Comparison of ENCODE assay signal across 15 cellular contexts in the genomic region with DNA sequence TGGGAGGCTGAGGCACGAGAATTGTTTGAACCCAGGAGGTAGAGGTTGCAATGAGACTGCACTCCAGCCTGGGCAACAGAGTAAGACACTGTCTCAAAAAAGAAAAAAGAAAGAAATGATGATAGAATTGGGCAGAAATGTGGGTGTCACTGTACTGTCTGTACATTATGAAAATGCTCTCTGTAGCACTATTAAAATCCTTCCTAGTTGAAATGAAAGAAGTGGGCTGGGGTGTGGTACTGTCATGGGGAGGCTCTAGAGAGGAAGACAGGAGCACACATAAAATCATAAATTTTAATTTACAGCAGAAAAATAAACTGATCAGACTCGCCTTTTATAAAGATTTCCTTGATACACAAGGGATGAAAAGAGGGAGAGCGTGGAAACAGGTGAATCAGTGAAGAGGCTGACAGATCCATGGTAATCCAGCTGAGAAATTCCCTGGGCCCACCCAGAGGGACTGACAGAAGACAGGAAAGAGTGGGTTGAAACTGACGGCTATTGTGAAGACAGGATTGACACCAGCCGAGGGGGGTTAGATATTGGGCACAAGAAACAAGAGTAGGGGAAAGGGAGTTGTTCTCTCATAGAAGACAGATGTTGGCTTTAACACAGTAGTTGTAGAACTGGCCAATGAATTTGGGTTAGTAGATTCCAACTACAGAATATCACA.
DNase-seq lines count a peak whose midpoint lies in the region; ATAC-seq lines count a peak whose summit lies in the region.
"Had no signal": no experiment of that assay in that cellular context is flagged by ENCODE, and none has a peak within 500 bp of the region (broad histone marks: within the 10 kb centered on the region; RNA-seq: fewer than 3 reads in every experiment).

No MANE protein-coding gene starts in this region.

- H3K36me3 Mint-ChIP-seq in activated T-cell treated with anti-CD3 and anti-CD28 coated beads, Interleukin-2, amount 50 U/mL, for 24 hours (ENCODE audit: low read depth): no peaks in the 10 kb centered on the region
- peaks cover 3% of the 10 kb centered on the region for H3K36me3 Mint-ChIP-seq in activated T-helper 1 cell treated with anti-CD3 and anti-CD28 coated beads, Interleukin-12 subunit alpha, Interleukin-12 subunit beta, Interleukin-2, Interleukin-4 antibody, amounts not matched to agents 30 ng/mL and 10 ng/mL and 1 ng/mL, durations not matched to agents 14 hours and 24 hours and 36 hours (ENCODE audit: low read depth)
- H3K36me3 Mint-ChIP-seq: CD8-positive, alpha-beta T cell had no signal

- peak overlapping the region; percentile 44 for H3K27ac Mint-ChIP-seq in activated T-cell treated with anti-CD3 and anti-CD28 coated beads, Interleukin-2, amount 50 U/mL, for 24 hours
- H3K27ac Mint-ChIP-seq in activated T-helper 1 cell treated with anti-CD3 and anti-CD28 coated beads, Interleukin-12 subunit alpha, Interleukin-12 subunit beta, Interleukin-2, Interleukin-4 antibody, amounts not matched to agents 30 ng/mL and 10 ng/mL and 1 ng/mL, durations not matched to agents 14 hours and 24 hours and 36 hours: peak overlapping the region; percentile 4
- H3K27ac Mint-ChIP-seq: CD8-positive, alpha-beta T cell had no signal

- ATAC-seq in GM18868 (IDR thresholded peaks at IDR 0.05; ENCODE audit: unreplicated experiment): peak; percentile 10
- ATAC-seq in stimulated activated naive CD8-positive, alpha-beta T cell treated with anti-CD3 and anti-CD28 coated beads, Interleukin-15, Interleukin-2, amounts not matched to agents 100 U/mL and 50 U/mL, for 24 hours: peak; percentile 21
- ATAC-seq in GM21526 (IDR thresholded peaks at IDR 0.05; ENCODE audit: low FRiP score, unreplicated experiment): no peak
- no peak for ATAC-seq in HG03159 (IDR thresholded peaks at IDR 0.05; ENCODE audit: unreplicated experiment)
- ATAC-seq: CD8-positive, alpha-beta T cell had no signal

- H3K27me3 Mint-ChIP-seq in activated T-cell treated with anti-CD3 and anti-CD28 coated beads, Interleukin-2, amount 50 U/mL, for 24 hours: peaks cover 12% of the 10 kb centered on the region
- peaks cover 5% of the 10 kb centered on the region for H3K27me3 Mint-ChIP-seq in activated T-helper 1 cell treated with anti-CD3 and anti-CD28 coated beads, Interleukin-12 subunit alpha, Interleukin-12 subunit beta, Interleukin-2, Interleukin-4 antibody, amounts not matched to agents 30 ng/mL and 10 ng/mL and 1 ng/mL, durations not matched to agents 14 hours and 24 hours and 36 hours (ENCODE audit: insufficient read depth)

- H3K4me3 Mint-ChIP-seq in activated T-cell treated with anti-CD3 and anti-CD28 coated beads, Interleukin-2, amount 50 U/mL, for 24 hours: no peak overlapping the region
- peak overlapping the region; percentile 5 for H3K4me3 Mint-ChIP-seq in activated T-helper 1 cell treated with anti-CD3 and anti-CD28 coated beads, Interleukin-12 subunit alpha, Interleukin-12 subunit beta, Interleukin-2, Interleukin-4 antibody, amounts not matched to agents 30 ng/mL and 10 ng/mL and 1 ng/mL, durations not matched to agents 14 hours and 24 hours and 36 hours
- H3K4me3 Mint-ChIP-seq: CD8-positive, alpha-beta T cell had no signal

- H3K4me1 Mint-ChIP-seq in activated T-cell treated with anti-CD3 and anti-CD28 coated beads, Interleukin-2, amount 50 U/mL, for 24 hours (ENCODE audit: low read depth): peaks cover 24% of the 10 kb centered on the region
- peaks cover 32% of the 10 kb centered on the region for H3K4me1 Mint-ChIP-seq in activated T-helper 1 cell treated with anti-CD3 and anti-CD28 coated beads, Interleukin-12 subunit alpha, Interleukin-12 subunit beta, Interleukin-2, Interleukin-4 antibody, amounts not matched to agents 30 ng/mL and 10 ng/mL and 1 ng/mL, durations not matched to agents 14 hours and 24 hours and 36 hours (ENCODE audit: low read depth)

- no peaks in the 10 kb centered on the region for H3K9me3 Mint-ChIP-seq in activated T-cell treated with anti-CD3 and anti-CD28 coated beads, Interleukin-2, amount 50 U/mL, for 24 hours
- H3K9me3 Mint-ChIP-seq in activated T-helper 1 cell treated with anti-CD3 and anti-CD28 coated beads, Interleukin-12 subunit alpha, Interleukin-12 subunit beta, Interleukin-2, Interleukin-4 antibody, amounts not matched to agents 30 ng/mL and 10 ng/mL and 1 ng/mL, durations not matched to agents 14 hours and 24 hours and 36 hours: peaks cover 4% of the 10 kb centered on the region
- H3K9me3 Mint-ChIP-seq: CD8-positive, alpha-beta T cell had no signal

- DNase-seq in activated T-cell treated with anti-CD3 and anti-CD28 coated beads, Interleukin-2, amount 50 U/mL, for 24 hours: no peak
- DNase-seq in activated T-cell treated with anti-CD3 and anti-CD28 coated beads, Interleukin-2, amount 50 U/mL, for 48 hours: no peak
- no peak for DNase-seq in activated T-helper 1 cell treated with anti-CD3 and anti-CD28 coated beads, Interleukin-12 subunit alpha, Interleukin-12 subunit beta, Interleukin-2, Interleukin-4 antibody, amounts not matched to agents 30 ng/mL and 10 ng/mL and 1 ng/mL, durations not matched to agents 14 hours and 24 hours and 36 hours (ENCODE audit: low spot score)
- DNase-seq in stimulated activated naive CD8-positive, alpha-beta T cell treated with anti-CD3 and anti-CD28 coated beads, Interleukin-15, Interleukin-2, amounts not matched to agents 100 U/mL and 50 U/mL, for 24 hours: no peak
- DNase-seq: CD8-positive, alpha-beta T cell; DMS53; MV-4-11; NCI-H187; NCI-H2107; NCI-H510A; NCI-H774; SHP77 had no signal

- intact Hi-C loops in activated T-helper 1 cell treated with anti-CD3 and anti-CD28 coated beads, Interleukin-12 subunit alpha, Interleukin-12 subunit beta, Interleukin-2, Interleukin-4 antibody, amounts not matched to agents 30 ng/mL and 10 ng/mL and 1 ng/mL, durations not matched to agents 14 hours and 24 hours and 36 hours (cut with micrococcal nuclease): loop anchor here (1.0 to 10.0 kb wide), 3 partner anchors 11 to 631 kb away; partner anchors contain the start of gene ATL2

Comparison
In these comparisons a context has a peak if more than half of its experiments do, and no peak if none do; other contexts are left out.
1. ATAC-seq: peak in GM18868 (single experiment) and stimulated activated naive CD8-positive, alpha-beta T cell treated with anti-CD3 and anti-CD28 coated beads, Interleukin-15, Interleukin-2, amounts not matched to agents 100 U/mL and 50 U/mL, for 24 hours (single experiment); none in GM21526 (single experiment) and HG03159 (single experiment).